9 cellular contexts compared by ENCODE assay signal in the genomic region with DNA sequence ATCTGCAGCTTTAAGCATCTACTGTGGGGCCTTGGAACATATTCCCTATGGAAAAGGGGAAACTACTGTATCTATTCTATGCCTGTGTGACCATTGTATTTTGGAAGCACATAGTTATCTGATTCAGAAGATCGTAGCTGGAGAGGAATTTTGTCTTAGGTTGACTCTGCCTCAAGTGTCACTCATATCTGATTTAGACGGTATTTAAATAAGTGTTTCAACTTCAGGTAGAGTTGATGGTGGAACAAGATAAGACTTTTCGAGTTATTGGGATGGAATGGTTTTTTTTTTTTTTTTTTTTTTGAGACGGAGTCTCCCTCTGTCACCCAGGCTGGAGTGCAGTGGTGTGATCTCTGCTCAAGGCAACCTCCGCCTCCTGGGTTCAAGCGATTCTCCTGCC.
"Had no signal": no experiment of that assay in that cellular context is flagged by ENCODE, and none has a peak within 500 bp of the region (broad histone marks: within the 10 kb centered on the region; RNA-seq: fewer than 3 reads in every experiment).

No MANE protein-coding gene starts in this region.

- H3K36me3 ChIP-seq: HAP-1 had no signal

- H3K27ac Mint-ChIP-seq: GM23338, H9, HFFc6 had no signal

- H3K4me1 Mint-ChIP-seq: GM23338, H9 had no signal

- H3K4me3 ChIP-seq: GM23248, GM23338, HAP-1 had no signal

- H2AFZ ChIP-seq: GM23248, GM23338 had no signal

- H3K9ac ChIP-seq: GM23248 had no signal

- H3K27ac ChIP-seq: GM23248 had no signal

- H3K9me3 Mint-ChIP-seq: GM23338, H9, HFFc6 had no signal

- H3K4me3 Mint-ChIP-seq: GM23338, H9, HFFc6 had no signal

- DNase-seq: GM23248, GOT3, H7, H9, HCEC 1CT, HFFc6 had no signal

- H3K4me1 ChIP-seq: HAP-1 had no signal

- H3K9me3 ChIP-seq: HAP-1 had no signal

- ATAC-seq: GM23338, HCT116 had no signal

- H3K4me2 ChIP-seq: GM23338 had no signal
